ENCODE assay signal across 22 cellular contexts in the genomic region with DNA sequence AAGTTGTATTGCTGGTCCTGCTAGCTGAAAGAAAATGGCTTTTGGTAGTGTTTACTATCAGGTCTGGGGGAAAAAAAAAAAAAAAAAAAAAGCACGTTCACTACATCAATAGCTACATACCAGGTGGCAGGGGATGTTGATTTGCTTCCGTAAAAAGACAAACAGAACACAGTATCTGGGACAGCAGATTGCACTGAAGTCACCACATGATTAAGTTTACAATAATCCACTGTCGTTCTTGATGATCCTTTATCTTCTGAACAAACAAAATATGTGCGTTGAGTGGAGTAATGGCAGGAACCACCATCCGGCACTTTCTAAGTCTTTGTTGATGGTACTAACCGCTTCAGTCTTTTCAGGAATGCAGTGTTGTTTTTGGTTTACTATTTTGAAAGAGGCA.
"Had no signal": no experiment of that assay in that cellular context is flagged by ENCODE, and none has a peak within 500 bp of the region (broad histone marks: within the 10 kb centered on the region; RNA-seq: fewer than 3 reads in every experiment).

No MANE protein-coding gene starts in this region.

- H3K36me3 ChIP-seq: adrenal gland, esophagus squamous epithelium, prostate gland, transverse colon had no signal

- H3K4me1 ChIP-seq: adrenal gland, esophagus squamous epithelium, prostate gland, transverse colon had no signal

- H3K27ac ChIP-seq: adrenal gland, esophagus squamous epithelium, prostate gland, transverse colon had no signal

- H3K27me3 ChIP-seq: adrenal gland, esophagus squamous epithelium, transverse colon had no signal

- H3K4me3 ChIP-seq: adrenal gland, esophagus squamous epithelium, prostate gland, transverse colon had no signal

- ATAC-seq: activated CD8-positive, alpha-beta memory T cell treated with anti-CD3 and anti-CD28 coated beads, Interleukin-2, amount 10 ng/mL, durations not matched to agents 7 days and 5 days; right cardiac atrium; T-cell had no signal

- DNase-seq: activated CD4-positive, alpha-beta T cell treated with anti-CD3 and anti-CD28 coated beads for 1 hour; activated CD4-positive, alpha-beta T cell treated with anti-CD3 and anti-CD28 coated beads, Interleukin-2, amount 50 U/mL, for 4 hours; activated CD8-positive, alpha-beta memory T cell treated with anti-CD3 and anti-CD28 coated beads, Interleukin-2, amount 10 ng/mL, durations not matched to agents 7 days and 5 days; activated naive CD4-positive, alpha-beta T cell treated with anti-CD3 and anti-CD28 coated beads, Interleukin-2, amount 50 U/mL, for 16 hours; activated T-cell treated with anti-CD3 and anti-CD28 coated beads, Interleukin-2, amount 50 U/mL, for 24 hours; adrenal gland; cortex of kidney; effector CD4-positive, alpha-beta T cell; esophagus squamous epithelium; foreskin melanocyte; kidney glomerular epithelial cell; occipital lobe; right cardiac atrium; small intestine; stimulated activated CD4-positive, alpha-beta T cell treated with anti-CD3 and anti-CD28 coated beads, Interleukin-4, amount 100 ng/mL, for 24 hours; stimulated activated CD8-positive, alpha-beta memory T cell treated with anti-CD3 and anti-CD28 coated beads, Interleukin-4, amount 100 ng/mL, for 48 hours; stimulated activated naive CD4-positive, alpha-beta T cell treated with Interleukin-2 at 50 U/mL for 16 hours; substantia nigra; T-cell; T-helper 9 cell; transverse colon had no signal

- H3K9me3 ChIP-seq: adrenal gland, esophagus squamous epithelium, prostate gland, transverse colon had no signal
